In the genomic region with DNA sequence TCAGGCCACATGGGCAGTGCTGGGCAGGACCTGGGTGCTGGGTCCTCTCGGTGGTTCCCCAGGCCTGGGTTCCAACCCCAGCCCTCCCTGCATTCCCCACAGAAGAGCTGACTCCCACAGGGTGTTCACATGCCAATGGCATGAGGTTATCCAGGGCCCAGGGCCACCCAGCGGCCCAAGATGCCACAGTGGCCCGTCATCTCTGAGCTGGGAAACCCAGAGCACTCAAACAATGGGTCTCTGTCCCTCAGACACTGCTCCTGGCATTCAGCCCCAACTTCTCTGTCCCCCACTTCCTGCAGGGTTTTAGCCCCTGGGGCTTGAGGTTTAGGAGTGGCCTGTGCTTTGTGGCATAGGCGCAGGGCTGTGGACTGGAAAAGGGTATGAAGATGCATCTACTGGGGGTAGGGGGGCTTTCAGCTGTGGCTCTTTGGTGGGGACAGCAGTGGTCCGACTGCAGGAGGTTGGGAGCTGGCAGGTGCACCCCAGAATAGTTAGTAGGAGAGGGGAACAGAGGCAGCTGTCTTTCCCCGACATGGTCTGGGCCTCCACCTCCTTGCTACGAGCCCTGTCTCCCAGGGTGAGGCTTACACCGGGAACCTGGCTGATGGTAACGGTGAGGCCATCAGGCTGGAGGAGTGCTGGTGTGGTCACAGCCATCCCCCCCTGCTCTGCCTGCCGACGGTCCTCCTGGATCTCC, we compare ENCODE assay signal across 1 cellular context.
A peak's percentile ranks its signal among the peaks of the same experiment; 100 is the strongest.
TF ChIP-seq lines count a peak whose summit lies in the region.

No MANE protein-coding gene starts in this region.

TF ChIP-seq in SK-N-SH, 30 proteins besides CTCF, POLR2A, EP300 and RAD21:
- TF ChIP-seq NFIC (IDR thresholded peaks at IDR 0.05; ENCODE audit: borderline replicate concordance) (peak; percentile 80), GABPA (IDR thresholded peaks at IDR 0.05; ENCODE audit: low read depth) (no peak), ELF1 (IDR thresholded peaks at IDR 0.05) (0 out of 2 replicates have a peak, but pooled peaks have one; percentile 17), POLR2AphosphoS5 (IDR thresholded peaks at IDR 0.05; ENCODE audit: low read depth, low read length) (0 out of 2 replicates have a peak, but pooled peaks have one; percentile 42), EZH2phosphoT487 (IDR thresholded peaks at IDR 0.05; ENCODE audit: borderline replicate concordance, low read depth) (no peak), FOSL2 (IDR thresholded peaks at IDR 0.05; ENCODE audit: borderline replicate concordance, low read depth) (peak; percentile 70; the same call in 1 of the 2 replicates), TCF12 (IDR thresholded peaks at IDR 0.05) (peak; percentile 73), JUND (IDR thresholded peaks at IDR 0.05) (peak; percentile 80), TEAD4 (IDR thresholded peaks at IDR 0.05; ENCODE audit: borderline replicate concordance, insufficient read depth) (peak; percentile 90), SMC3 (IDR thresholded peaks at IDR 0.05; ENCODE audit: low read depth, low read length) (no peak), TAF1 (IDR thresholded peaks at IDR 0.05; ENCODE audit: borderline replicate concordance, low read depth, low read length) (peak; percentile 29; the same call in 1 of the 2 replicates)
- TF ChIP-seq, protein P1, sequence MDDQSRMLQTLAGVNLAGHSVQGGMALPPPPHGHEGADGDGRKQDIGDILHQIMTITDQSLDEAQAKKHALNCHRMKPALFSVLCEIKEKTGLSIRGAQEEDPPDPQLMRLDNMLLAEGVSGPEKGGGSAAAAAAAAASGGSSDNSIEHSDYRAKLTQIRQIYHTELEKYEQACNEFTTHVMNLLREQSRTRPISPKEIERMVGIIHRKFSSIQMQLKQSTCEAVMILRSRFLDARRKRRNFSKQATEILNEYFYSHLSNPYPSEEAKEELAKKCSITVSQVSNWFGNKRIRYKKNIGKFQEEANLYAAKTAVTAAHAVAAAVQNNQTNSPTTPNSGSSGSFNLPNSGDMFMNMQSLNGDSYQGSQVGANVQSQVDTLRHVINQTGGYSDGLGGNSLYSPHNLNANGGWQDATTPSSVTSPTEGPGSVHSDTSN (IDR thresholded peaks at IDR 0.05): peak; percentile 34; the same call in 1 of the 2 replicates
